1 cellular context compared by ENCODE assay signal in genomic region chr21:33383056-33383888, GRCh38.
A peak's percentile ranks its signal among the peaks of the same experiment; 100 is the strongest.
TF ChIP-seq lines count a peak whose summit lies in the region.

No MANE protein-coding gene starts in this region.

TF ChIP-seq in A549, 52 proteins besides CTCF, POLR2A, EP300 and RAD21 (continued from another document):
- no peak for TF ChIP-seq HMGXB4 (CRISPR knock-in tag; IDR thresholded peaks at IDR 0.05; ENCODE audit: borderline replicate concordance)
- no peak for TF ChIP-seq HDAC2 (IDR thresholded peaks at IDR 0.05)
- TF ChIP-seq PHF8 (IDR thresholded peaks at IDR 0.05; ENCODE audit: borderline replicate concordance, low read depth) = no peak
- 0 out of 2 replicates have a peak, but pooled peaks have one; percentile 27 for TF ChIP-seq JUNB (IDR thresholded peaks at IDR 0.05)
TF ChIP-seq in A549: peak in this region for 12.
